Comparison of ENCODE assay signal across 11 cellular contexts in genomic region chr6:11241793-11242201, GRCh38. TPM values are rescaled to one million over a fixed set of nuclear protein-coding genes. Genes with fewer than 3 reads are reported as not detected.
A peak's percentile ranks its signal among the peaks of the same experiment; 100 is the strongest.
DNase-seq lines count a peak whose midpoint lies in the region; ATAC-seq and TF ChIP-seq lines count a peak whose summit lies in the region.
"Had no signal": no experiment of that assay in that cellular context is flagged by ENCODE, and none has a peak within 500 bp of the region (broad histone marks: within the 10 kb centered on the region; RNA-seq: fewer than 3 reads in every experiment).

No MANE protein-coding gene starts in this region.

- TF ChIP-seq CTCF in AG09309 (IDR thresholded peaks at IDR 0.05; ENCODE audit: control insufficient read depth, insufficient read depth, low read depth, low read length, missing control alignments), result peak; percentile 52
- peak; percentile 60 for TF ChIP-seq CTCF in osteoblast (IDR thresholded peaks at IDR 0.05; ENCODE audit: extremely low read depth, low read depth, low read length)
- TF ChIP-seq CTCF in GM10266 (IDR thresholded peaks at IDR 0.05; ENCODE audit: control insufficient read depth, insufficient read depth, low read depth, missing control alignments), result no peak

- no peaks in the 10 kb centered on the region for H3K9me3 ChIP-seq in osteoblast (ENCODE audit: low read depth, low read length)
- H3K9me3 ChIP-seq: BLaER1 had no signal

- intact Hi-C loops in left ventricle myocardium superior (cut with micrococcal nuclease), result no loop called here

- H4K20me1 ChIP-seq in osteoblast (ENCODE audit: insufficient read depth, low read length), result no peaks in the 10 kb centered on the region
- H4K20me1 ChIP-seq: BLaER1 had no signal

- ATAC-seq in left ventricle myocardium superior (peak; percentile 96), GM21447 (IDR thresholded peaks at IDR 0.05; ENCODE audit: unreplicated experiment) (no peak), GM18873 (IDR thresholded peaks at IDR 0.05; ENCODE audit: low FRiP score, unreplicated experiment) (no peak), GM18498 (IDR thresholded peaks at IDR 0.05; ENCODE audit: unreplicated experiment) (no peak)
- ATAC-seq: activated naive CD8-positive, alpha-beta T cell treated with anti-CD3 and anti-CD28 coated beads, Interleukin-2, amount 50 U/mL, for 24 hours had no signal

- DNase-seq in AG09309 (ENCODE audit: low read depth) (no peak), astrocyte of the hippocampus (ENCODE audit: low read depth, low spot score) (peak; percentile 59), left ventricle myocardium superior (peak; percentile 79), osteoblast (ENCODE audit: insufficient read length, low spot score, missing footprints) (no peak), GM10266 (ENCODE audit: extremely low spot score) (no peak)
- DNase-seq: activated naive CD8-positive, alpha-beta T cell treated with anti-CD3 and anti-CD28 coated beads, Interleukin-2, amount 50 U/mL, for 24 hours had no signal

- H3K79me2 ChIP-seq in osteoblast (ENCODE audit: insufficient read depth, low read length), result no peaks in the 10 kb centered on the region

- H3K4me2 ChIP-seq in osteoblast (ENCODE audit: insufficient read depth, low read length), result no peak overlapping the region
- H3K4me2 ChIP-seq: BLaER1 had no signal

- H3K27me3 ChIP-seq in osteoblast (ENCODE audit: insufficient read depth, low read length), result no peaks in the 10 kb centered on the region
- H3K27me3 ChIP-seq: BLaER1 had no signal

- peaks cover 5% of the 10 kb centered on the region for H3K4me1 ChIP-seq in osteoblast (ENCODE audit: insufficient read depth, low read length)

- no peak overlapping the region for H3K27ac ChIP-seq in osteoblast (ENCODE audit: low read depth, low read length)
- H3K27ac ChIP-seq: BLaER1, VCaP had no signal

- no peak overlapping the region for H3K4me3 ChIP-seq in AG09309 (ENCODE audit: control insufficient read depth, low read depth, low read length)
- H3K4me3 ChIP-seq in osteoblast (ENCODE audit: insufficient read depth, low read length), result no peak overlapping the region
- H3K4me3 ChIP-seq: BLaER1 had no signal

- no peak overlapping the region for H2AFZ ChIP-seq in osteoblast (ENCODE audit: low read length)

- H3K36me3 ChIP-seq in osteoblast (ENCODE audit: insufficient read depth, low read length), result no peaks in the 10 kb centered on the region
- H3K36me3 ChIP-seq: BLaER1 had no signal

RNA-seq across cellular contexts. Expression of gene NEDD9, which starts 9.3 kb away (rescaled TPM):
- total RNA-seq in left ventricle myocardium superior (31.1 TPM), osteoblast (23.0 and 32.9 TPM in 2 replicates)

Comparison
In these comparisons a context has a peak if more than half of its experiments do, and no peak if none do; other contexts are left out.
1. DNase-seq: peak in astrocyte of the hippocampus (single experiment) and left ventricle myocardium superior (single experiment); none in AG09309 (single experiment), osteoblast (single experiment) and GM10266 (single experiment).